Comparison of ENCODE assay signal across 17 cellular contexts in genomic region chr3:195099976-195100755, GRCh38.
DNase-seq lines count a peak whose midpoint lies in the region; ATAC-seq and TF ChIP-seq lines count a peak whose summit lies in the region.
"Had no signal": no experiment of that assay in that cellular context is flagged by ENCODE, and none has a peak within 500 bp of the region (broad histone marks: within the 10 kb centered on the region; RNA-seq: fewer than 3 reads in every experiment).

No MANE protein-coding gene starts in this region.

- peaks cover 0 to 41% of the 10 kb centered on the region in 2 donors for H3K4me1 ChIP-seq in right atrium auricular region
- peaks cover 27% of the 10 kb centered on the region for H3K4me1 ChIP-seq in osteoblast (ENCODE audit: insufficient read depth, low read length)
- H3K4me1 ChIP-seq: ascending aorta had no signal

- no peaks in the 10 kb centered on the region for H3K79me2 ChIP-seq in osteoblast (ENCODE audit: insufficient read depth, low read length)

- H3K36me3 Mint-ChIP-seq in CD14-positive monocyte, result peaks cover 0 to 2% of the 10 kb centered on the region in 2 donors
- no peaks in the 10 kb centered on the region for H3K36me3 Mint-ChIP-seq in T-helper 17 cell (ENCODE audit: low read depth)

- no peak overlapping the region for H3K4me3 ChIP-seq in right atrium auricular region
- H3K4me3 ChIP-seq in osteoblast (ENCODE audit: insufficient read depth, low read length), result no peak overlapping the region
- H3K4me3 ChIP-seq: ascending aorta, prostate gland had no signal

- DNase-seq in CD14-positive monocyte (ENCODE audit: low spot score) (no peak), T-helper 17 cell (no peak), right atrium auricular region (ENCODE audit: low spot score) (no peak), osteoblast (ENCODE audit: insufficient read length, low spot score, missing footprints) (peak; percentile 58), kidney glomerular epithelial cell (lab: John Stamatoyannopoulos, UW) (no peak), dedifferentiated amniotic fluid mesenchymal stem cell (ENCODE audit: extremely low spot score) (no peak), NCI-H2081 (lab: John Stamatoyannopoulos, UW) (no peak)
- DNase-seq: activated CD4-positive, alpha-beta T cell treated with anti-CD3 and anti-CD28 coated beads, Interleukin-2, amount 50 U/mL, for 48 hours; DND-41; NCI-H1417 treated with DMSO at 0.1 percent for 48 hours had no signal

- peaks cover 0 to 3% (median 0%) of the 10 kb centered on the region in 7 donors for H3K9me3 Mint-ChIP-seq in CD14-positive monocyte
- H3K9me3 Mint-ChIP-seq: activated T-helper 2 cell treated with anti-CD3 and anti-CD28 coated beads, Interferon-gamma antibody, Interleukin-2, Interleukin-4, amounts not matched to agents 10 μg/mL and 5 μg/mL and 100 μg/mL, durations not matched to agents 14 hours and 24 hours and 36 hours; T-helper 2 cell treated with Interferon-gamma antibody and Interleukin-4, amounts not matched to agents 5 μg/mL and 100 μg/mL, for 36 hours; type B pancreatic cell had no signal

- no peaks in the 10 kb centered on the region for H3K36me3 ChIP-seq in right atrium auricular region
- H3K36me3 ChIP-seq in osteoblast (ENCODE audit: insufficient read depth, low read length), result no peaks in the 10 kb centered on the region
- H3K36me3 ChIP-seq: ascending aorta, BE2C, prostate gland had no signal

- ATAC-seq in T-helper 17 cell (no peak), GM21786 (IDR thresholded peaks at IDR 0.05; ENCODE audit: unreplicated experiment) (no peak)

- TF ChIP-seq CTCF in CD14-positive monocyte (IDR thresholded peaks at IDR 0.05) (no peak), right atrium auricular region (IDR thresholded peaks at IDR 0.05) (no peak), osteoblast (IDR thresholded peaks at IDR 0.05; ENCODE audit: extremely low read depth, low read depth, low read length) (no peak)

- no peaks in the 10 kb centered on the region for H3K9me3 ChIP-seq in T-helper 17 cell (ENCODE audit: control insufficient read depth, low read length, poor library complexity, severe bottlenecking)
- H3K9me3 ChIP-seq in right atrium auricular region, result no peaks in the 10 kb centered on the region
- no peaks in the 10 kb centered on the region for H3K9me3 ChIP-seq in osteoblast (ENCODE audit: low read depth, low read length)
- H3K9me3 ChIP-seq: ascending aorta, BE2C, prostate gland had no signal

- intact Hi-C loops in CD14-positive monocyte (cut with micrococcal nuclease), result loop anchor here (5.0 to 10.0 kb wide), 5 partner anchors 95 to 613 kb away; partner anchors contain the start of gene ATP13A3 (in 1 of the 2)

- peaks cover 88% of the 10 kb centered on the region for H3K4me1 Mint-ChIP-seq in CD14-positive monocyte
- H3K4me1 Mint-ChIP-seq in T-helper 17 cell, result peaks cover 9% of the 10 kb centered on the region

- peak overlapping the region; percentile 66 to 81 for H3K4me3 Mint-ChIP-seq in CD14-positive monocyte
- no peak overlapping the region for H3K4me3 Mint-ChIP-seq in T-helper 17 cell
- H3K4me3 Mint-ChIP-seq: T-helper 2 cell treated with Interferon-gamma antibody and Interleukin-4, amounts not matched to agents 5 μg/mL and 100 μg/mL, for 36 hours; type B pancreatic cell had no signal

- no peaks in the 10 kb centered on the region for H4K20me1 ChIP-seq in osteoblast (ENCODE audit: insufficient read depth, low read length)

- peaks cover 0 to 2% (median 1%) of the 10 kb centered on the region in 3 donors for H3K27me3 Mint-ChIP-seq in CD14-positive monocyte (ENCODE audit: low read depth in 3 of 3)
- H3K27me3 Mint-ChIP-seq in T-helper 17 cell, result no peaks in the 10 kb centered on the region

- peak overlapping the region; percentile 40 to 60 for H3K27ac ChIP-seq in right atrium auricular region
- peak overlapping the region; percentile 72 for H3K27ac ChIP-seq in osteoblast (ENCODE audit: low read depth, low read length)
- H3K27ac ChIP-seq: ascending aorta, prostate gland had no signal

- H3K27ac Mint-ChIP-seq in CD14-positive monocyte (peak overlapping the region; percentile 99 to 100 (median 100)), T-helper 17 cell (peak overlapping the region; percentile 85)
- H3K27ac Mint-ChIP-seq: activated T-helper 2 cell treated with anti-CD3 and anti-CD28 coated beads, Interferon-gamma antibody, Interleukin-2, Interleukin-4, amounts not matched to agents 10 μg/mL and 5 μg/mL and 100 μg/mL, durations not matched to agents 14 hours and 24 hours and 36 hours; T-helper 2 cell treated with Interferon-gamma antibody and Interleukin-4, amounts not matched to agents 5 μg/mL and 100 μg/mL, for 36 hours; type B pancreatic cell had no signal

- H3K27me3 ChIP-seq in right atrium auricular region (no peaks in the 10 kb centered on the region), osteoblast (ENCODE audit: insufficient read depth, low read length) (no peaks in the 10 kb centered on the region)
- H3K27me3 ChIP-seq: ascending aorta, BE2C had no signal

- H3K4me2 ChIP-seq in osteoblast (ENCODE audit: insufficient read depth, low read length), result no peak overlapping the region

- H2AFZ ChIP-seq in osteoblast (ENCODE audit: low read length), result no peak overlapping the region
